Comparison of ENCODE assay signal across 20 cellular contexts in the genomic region with DNA sequence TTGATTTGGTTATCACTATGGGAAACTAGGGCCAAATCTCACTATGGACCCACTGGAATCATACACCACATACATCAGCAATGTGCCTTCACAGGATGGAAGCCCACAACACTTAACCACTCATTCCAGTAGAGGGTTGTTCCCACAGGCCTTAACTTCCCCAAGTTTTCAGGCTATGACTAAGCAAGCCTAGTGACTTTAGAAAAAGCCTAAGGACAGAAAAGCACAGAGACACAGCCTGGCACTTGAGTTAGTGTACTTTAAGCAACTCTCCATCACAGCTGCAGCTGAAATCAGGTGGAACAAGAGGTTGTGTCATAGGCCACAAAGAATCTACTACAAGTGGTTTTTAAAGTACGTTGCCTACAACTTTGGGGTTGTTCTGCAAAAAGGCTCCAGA.
"Had no signal": no experiment of that assay in that cellular context is flagged by ENCODE, and none has a peak within 500 bp of the region (broad histone marks: within the 10 kb centered on the region; RNA-seq: fewer than 3 reads in every experiment).

No MANE protein-coding gene starts in this region.

- DNase-seq: activated CD4-positive, alpha-beta T cell treated with anti-CD3 and anti-CD28 coated beads for 4 hours; activated CD4-positive, alpha-beta T cell treated with anti-CD3 and anti-CD28 coated beads, Interleukin-2, amount 50 U/mL, for 4 hours; activated effector memory CD4-positive, alpha-beta T cell treated with Interleukin-2 at 50 U/mL for 16 hours; activated naive CD4-positive, alpha-beta T cell treated with Interleukin-2 at 50 U/mL for 16 hours; activated naive CD8-positive, alpha-beta T cell treated with anti-CD3 and anti-CD28 coated beads for 36 hours; activated T-cell treated with anti-CD3 and anti-CD28 coated beads for 4 hours; adrenal gland; cerebellar nuclear complex; colonic mucosa; effector memory CD4-positive, alpha-beta T cell; kidney glomerular epithelial cell; left ventricle myocardium inferior; mucosa of descending colon; stimulated activated CD4-positive, alpha-beta T cell treated with anti-CD3 and anti-CD28 coated beads, Interleukin-15, amount 100 ng/mL, for 24 hours; stimulated activated CD4-positive, alpha-beta T cell treated with anti-CD3 and anti-CD28 coated beads, Interleukin-2, amount 100 ng/mL, for 24 hours; T-helper 9 cell; upper lobe of left lung had no signal

- ATAC-seq: mucosa of descending colon; natural killer cell treated with Interleukin-12 subunit alpha and Interleukin-12 subunit beta and Interleukin-15 and Interleukin-18, amount 100 ng/mL, for 72 hours had no signal

- H3K27me3 Mint-ChIP-seq: activated naive CD8-positive, alpha-beta T cell treated with anti-CD3 and anti-CD28 coated beads for 36 hours; brain; natural killer cell treated with Interleukin-12 subunit alpha and Interleukin-12 subunit beta and Interleukin-15 and Interleukin-18, amount 100 ng/mL, for 72 hours; stimulated activated naive CD8-positive, alpha-beta T cell treated with anti-CD3 and anti-CD28 coated beads, Interleukin-15, Interleukin-2, amounts not matched to agents 100 ng/mL and 50 ng/mL, for 24 hours had no signal

- H3K4me3 Mint-ChIP-seq: activated naive CD8-positive, alpha-beta T cell treated with anti-CD3 and anti-CD28 coated beads for 36 hours; brain; natural killer cell treated with Interleukin-12 subunit alpha and Interleukin-12 subunit beta and Interleukin-15 and Interleukin-18, amount 100 ng/mL, for 72 hours; stimulated activated naive CD8-positive, alpha-beta T cell treated with anti-CD3 and anti-CD28 coated beads, Interleukin-15, Interleukin-2, amounts not matched to agents 100 ng/mL and 50 ng/mL, for 24 hours had no signal

- H3K27ac Mint-ChIP-seq: activated naive CD8-positive, alpha-beta T cell treated with anti-CD3 and anti-CD28 coated beads for 36 hours; brain; natural killer cell treated with Interleukin-12 subunit alpha and Interleukin-12 subunit beta and Interleukin-15 and Interleukin-18, amount 100 ng/mL, for 72 hours; stimulated activated naive CD8-positive, alpha-beta T cell treated with anti-CD3 and anti-CD28 coated beads, Interleukin-15, Interleukin-2, amounts not matched to agents 100 ng/mL and 50 ng/mL, for 24 hours had no signal

- H3K4me1 Mint-ChIP-seq: activated naive CD8-positive, alpha-beta T cell treated with anti-CD3 and anti-CD28 coated beads for 36 hours; brain had no signal
